27 cellular contexts compared by ENCODE assay signal in the genomic region with DNA sequence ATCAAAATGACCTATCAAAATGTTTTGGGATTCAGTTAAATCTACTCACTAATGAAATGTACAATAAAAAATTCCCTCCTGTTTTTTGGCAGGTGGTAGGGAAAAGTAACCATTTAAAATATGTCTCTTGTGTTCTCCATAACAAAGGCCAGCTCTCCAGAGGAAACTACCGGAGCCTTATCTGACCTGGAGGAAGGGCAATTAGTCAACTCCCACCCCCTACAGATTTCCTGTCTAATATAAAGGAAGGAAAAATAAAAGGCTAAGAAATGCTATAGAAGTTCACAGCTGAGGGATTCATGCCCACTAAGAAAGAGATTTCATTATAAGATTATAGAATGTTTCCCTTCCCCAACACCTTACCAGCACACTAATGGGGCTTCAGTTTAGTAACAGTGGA.
DNase-seq lines count a peak whose midpoint lies in the region; TF ChIP-seq lines count a peak whose summit lies in the region.
"Had no signal": no experiment of that assay in that cellular context is flagged by ENCODE, and none has a peak within 500 bp of the region (broad histone marks: within the 10 kb centered on the region; RNA-seq: fewer than 3 reads in every experiment).

No MANE protein-coding gene starts in this region.

- no peak for TF ChIP-seq CTCF in Caco-2 (IDR thresholded peaks at IDR 0.05; ENCODE audit: insufficient read depth in 1 of 2, low read depth in 1 of 2, low read length in 1 of 2, severe bottlenecking in 1 of 2, unreplicated experiment in 1 of 2)

- peaks cover 19% of the 10 kb centered on the region for H3K4me1 ChIP-seq in HUES48 (ENCODE audit: control insufficient read depth, insufficient read depth, low read length)
- no peaks in the 10 kb centered on the region for H3K4me1 ChIP-seq in Caco-2
- H3K4me1 ChIP-seq: tibial artery had no signal

- H3K9ac ChIP-seq in HUES48 (ENCODE audit: low read depth, low read length), result no peak overlapping the region
- H3K9ac ChIP-seq: KMS-11 had no signal

- no TSS peak for BruUV-seq in Caco-2 (replicated peaks; lab: Mats Ljungman, UMichigan)

- no peaks in the 10 kb centered on the region for H3K4me1 Mint-ChIP-seq in Caco-2 (ENCODE audit: low read depth, unreplicated experiment)
- H3K4me1 Mint-ChIP-seq: activated CD4-positive, alpha-beta T cell treated with anti-CD3 and anti-CD28 coated beads, Interleukin-2, amount 10 ng/mL, durations not matched to agents 7 days and 5 days had no signal

- H3K4me3 Mint-ChIP-seq in Caco-2 (ENCODE audit: unreplicated experiment), result no peak overlapping the region
- H3K4me3 Mint-ChIP-seq: activated CD4-positive, alpha-beta T cell treated with anti-CD3 and anti-CD28 coated beads, Interleukin-2, amount 10 ng/mL, durations not matched to agents 7 days and 5 days; brain had no signal

- CTCF ChIA-PET in Caco-2 (lab: Charles Lee), result no interaction called here

- H3K4me3 ChIP-seq in HUES48 (ENCODE audit: low read depth, low read length) (0 out of 2 replicates have a peak overlapping the region, but pooled peaks have one; percentile 10), Caco-2 (ENCODE audit: low read depth, low read length) (no peak overlapping the region)
- H3K4me3 ChIP-seq: coronary artery, mucosa of descending colon, tibial artery had no signal

- H3K27ac ChIP-seq in HUES48 (ENCODE audit: low read depth, low read length), result peak overlapping the region; percentile 83
- H3K27ac ChIP-seq: C4-2B, coronary artery, KMS-11, tibial artery had no signal

- no peaks in the 10 kb centered on the region for H3K36me3 Mint-ChIP-seq in Caco-2 (ENCODE audit: insufficient read depth, unreplicated experiment)

- no peak overlapping the region for H3K27ac Mint-ChIP-seq in Caco-2 (ENCODE audit: unreplicated experiment)
- H3K27ac Mint-ChIP-seq: activated CD4-positive, alpha-beta T cell treated with anti-CD3 and anti-CD28 coated beads, Interleukin-2, amount 10 ng/mL, durations not matched to agents 7 days and 5 days had no signal

- POLR2A ChIA-PET in Caco-2 (lab: Charles Lee), result no interaction called here

- H3K9me3 Mint-ChIP-seq in Caco-2 (ENCODE audit: unreplicated experiment), result no peaks in the 10 kb centered on the region
- H3K9me3 Mint-ChIP-seq: activated CD4-positive, alpha-beta T cell treated with anti-CD3 and anti-CD28 coated beads, Interleukin-2, amount 10 ng/mL, durations not matched to agents 7 days and 5 days had no signal

- intact Hi-C loops in Caco-2 (cut with micrococcal nuclease; ENCODE audit: unreplicated experiment), result loop anchor here (10.0 kb wide), 2 partner anchors 165 to 225 kb away; no protein-coding TSS in a partner anchor

- no peaks in the 10 kb centered on the region for H3K27me3 ChIP-seq in HUES48 (ENCODE audit: control insufficient read depth, insufficient read depth, low read length)
- no peaks in the 10 kb centered on the region for H3K27me3 ChIP-seq in Caco-2 (replicated peaks; ENCODE audit: control insufficient read depth, insufficient read depth, low read length)
- H3K27me3 ChIP-seq: tibial artery had no signal

- no peaks in the 10 kb centered on the region for H3K36me3 ChIP-seq in HUES48 (ENCODE audit: control insufficient read depth, insufficient read depth, low read length)
- H3K36me3 ChIP-seq in Caco-2 (ENCODE audit: control insufficient read depth, insufficient read depth, low read length), result no peaks in the 10 kb centered on the region
- H3K36me3 ChIP-seq: tibial artery had no signal

- DNase-seq in A172 (ENCODE audit: low spot score) (peak; percentile 4), dermis blood vessel endothelial cell (peak; percentile 88), iPS-NIHi11 (ENCODE audit: low spot score) (peak; percentile 33), NCI-H1930 (lab: John Stamatoyannopoulos, UW) (no peak), Caco-2 (no peak), activated gamma-delta T cell (lab: John Stamatoyannopoulos, UW) (no peak)
- DNase-seq in activated CD4-positive, alpha-beta T cell treated with anti-CD3 and anti-CD28 coated beads, Interleukin-2, amount 50 U/mL, for 4 hours, result no peak
- DNase-seq: activated CD4-positive, alpha-beta T cell treated with anti-CD3 and anti-CD28 coated beads, Interleukin-2, amount 10 ng/mL, durations not matched to agents 7 days and 5 days; activated CD8-positive, alpha-beta memory T cell treated with anti-CD3 and anti-CD28 coated beads, Interleukin-2, amount 50 U/mL, for 48 hours; activated effector memory CD4-positive, alpha-beta T cell treated with Interleukin-2 at 50 U/mL for 16 hours; foreskin fibroblast; hypothalamus; left colon; mucosa of descending colon; NCI-H2081 treated with DMSO at 0.1 percent for 48 hours; NCI-H526; OCI-M1; SHP77 treated with DMSO at 0.1 percent for 48 hours; stimulated activated CD4-positive, alpha-beta T cell treated with anti-CD3 and anti-CD28 coated beads, Interleukin-4, amount 100 ng/mL, for 1 hour; stimulated activated naive CD8-positive, alpha-beta T cell treated with anti-CD3 and anti-CD28 coated beads, Interleukin-15, Interleukin-2, amounts not matched to agents 100 U/mL and 50 U/mL, for 24 hours; T-helper 1 cell; tibial artery had no signal

- H3K9me3 ChIP-seq in HUES48 (ENCODE audit: control insufficient read depth, insufficient read depth, low read length) (no peaks in the 10 kb centered on the region), Caco-2 (no peaks in the 10 kb centered on the region)
- H3K9me3 ChIP-seq: mucosa of descending colon, tibial artery had no signal

- no peaks in the 10 kb centered on the region for H3K27me3 Mint-ChIP-seq in Caco-2 (ENCODE audit: insufficient read depth, unreplicated experiment)
- H3K27me3 Mint-ChIP-seq: activated CD4-positive, alpha-beta T cell treated with anti-CD3 and anti-CD28 coated beads, Interleukin-2, amount 10 ng/mL, durations not matched to agents 7 days and 5 days; brain had no signal

Comparison
In these comparisons a context has a peak if more than half of its experiments do, and no peak if none do; other contexts are left out.
1. DNase-seq: peak in A172 (single experiment), dermis blood vessel endothelial cell (single experiment) and iPS-NIHi11 (single experiment); none in activated CD4-positive, alpha-beta T cell treated with anti-CD3 and anti-CD28 coated beads, Interleukin-2, amount 50 U/mL, for 4 hours (0 of 2), NCI-H1930 (0 of 2), Caco-2 (0 of 2) and activated gamma-delta T cell (single experiment).